23 cellular contexts compared by ENCODE assay signal in genomic region chr5:79785983-79786382, GRCh38.
DNase-seq lines count a peak whose midpoint lies in the region; ATAC-seq and TF ChIP-seq lines count a peak whose summit lies in the region.
"Had no signal": no experiment of that assay in that cellular context is flagged by ENCODE, and none has a peak within 500 bp of the region (broad histone marks: within the 10 kb centered on the region; RNA-seq: fewer than 3 reads in every experiment).

No MANE protein-coding gene starts in this region.

- intact Hi-C loops in gastrocnemius medialis (cut with DNase I; ENCODE audit: low total_unique reads) = loop anchor here (10.0 kb wide), 1 partner anchor 49 kb away; no protein-coding TSS in a partner anchor
- intact Hi-C loops in right lobe of liver (cut with DNase I) = no loop called here

- H3K36me3 ChIP-seq in GM23338 (ENCODE audit: insufficient read depth) = no peaks in the 10 kb centered on the region
- H3K36me3 ChIP-seq in endodermal cell (ENCODE audit: control insufficient read depth, insufficient read depth, low read length) = no peaks in the 10 kb centered on the region
- peaks cover 0 to 25% of the 10 kb centered on the region in 2 donors for H3K36me3 ChIP-seq in gastrocnemius medialis
- H3K36me3 ChIP-seq in right lobe of liver = no peaks in the 10 kb centered on the region
- no peaks in the 10 kb centered on the region for H3K36me3 ChIP-seq in SK-N-SH (replicated peaks in 1 of 2; ENCODE audit: control insufficient read depth in 1 of 2, insufficient read depth in 2 of 2, low read length in 1 of 2)
- H3K36me3 ChIP-seq: BLaER1, sigmoid colon had no signal

- H3K36me3 Mint-ChIP-seq in GM23338 (ENCODE audit: low read depth) = peaks cover 3% of the 10 kb centered on the region; the same call in 1 of the 3 replicates
- no peaks in the 10 kb centered on the region for H3K36me3 Mint-ChIP-seq in endodermal cell (ENCODE audit: low read depth)
- peaks cover 21% of the 10 kb centered on the region for H3K36me3 Mint-ChIP-seq in mesothelial cell of epicardium
- H3K36me3 Mint-ChIP-seq: activated naive CD8-positive, alpha-beta T cell treated with anti-CD3 and anti-CD28 coated beads for 36 hours; natural killer cell treated with Interleukin-12 subunit alpha and Interleukin-12 subunit beta and Interleukin-15 and Interleukin-18, amount 100 ng/mL, for 72 hours had no signal

- TF ChIP-seq CTCF in GM23338 (conservative IDR thresholded peaks at IDR 0.05; ENCODE audit: low read depth in 2 of 2) (no peak), endodermal cell (conservative IDR thresholded peaks at IDR 0.05) (no peak), mesothelial cell of epicardium (IDR thresholded peaks at IDR 0.05; ENCODE audit: unreplicated experiment) (no peak), gastrocnemius medialis (IDR thresholded peaks at IDR 0.05 in 4 of 5, conservative IDR thresholded peaks at IDR 0.05 in 1 of 5) (no peak), right lobe of liver (IDR thresholded peaks at IDR 0.05) (no peak), SK-N-SH (IDR thresholded peaks at IDR 0.05) (no peak)

- H3K9me3 Mint-ChIP-seq in GM23338 = no peaks in the 10 kb centered on the region; the same call in 2 of the 3 replicates
- H3K9me3 Mint-ChIP-seq in endodermal cell = no peaks in the 10 kb centered on the region
- H3K9me3 Mint-ChIP-seq in mesothelial cell of epicardium = no peaks in the 10 kb centered on the region
- H3K9me3 Mint-ChIP-seq: activated naive CD8-positive, alpha-beta T cell treated with anti-CD3 and anti-CD28 coated beads for 36 hours; HFFc6; natural killer cell treated with Interleukin-12 subunit alpha and Interleukin-12 subunit beta and Interleukin-15 and Interleukin-18, amount 100 ng/mL, for 72 hours had no signal

- H3K4me1 Mint-ChIP-seq in GM23338 (no peaks in the 10 kb centered on the region; the same call in 2 of the 3 replicates), endodermal cell (peaks cover 15% of the 10 kb centered on the region), mesothelial cell of epicardium (peaks cover 3% of the 10 kb centered on the region)
- H3K4me1 Mint-ChIP-seq: activated naive CD8-positive, alpha-beta T cell treated with anti-CD3 and anti-CD28 coated beads for 36 hours had no signal

- H3K4me3 ChIP-seq in GM23338 = no peak overlapping the region
- peak overlapping the region; percentile 5 for H3K4me3 ChIP-seq in endodermal cell (ENCODE audit: low read length)
- no peak overlapping the region for H3K4me3 ChIP-seq in gastrocnemius medialis
- no peak overlapping the region for H3K4me3 ChIP-seq in right lobe of liver
- H3K4me3 ChIP-seq in SK-N-SH (ENCODE audit: low read depth in 2 of 2, low read length in 1 of 2) = no peak overlapping the region
- H3K4me3 ChIP-seq: BLaER1, coronary artery, sigmoid colon, tibial nerve had no signal

- no peak for DNase-seq in GM23338 (ENCODE audit: low spot score)
- no peak for DNase-seq in endodermal cell
- no peak for DNase-seq in mesothelial cell of epicardium (ENCODE audit: low spot score in 2 of 2, unreplicated experiment in 2 of 2)
- DNase-seq in gastrocnemius medialis = no peak
- no peak for DNase-seq in right lobe of liver
- no peak for DNase-seq in SK-N-SH
- DNase-seq: activated CD4-positive, alpha-beta T cell treated with anti-CD3 and anti-CD28 coated beads for 4 hours; activated effector memory CD4-positive, alpha-beta T cell treated with anti-CD3 and anti-CD28 coated beads, Interleukin-2, amount 50 U/mL, for 16 hours; activated naive CD8-positive, alpha-beta T cell treated with anti-CD3 and anti-CD28 coated beads for 36 hours; aorta; effector CD8-positive, alpha-beta T cell; HFFc6; NCI-H146; NCI-H82; sigmoid colon; stimulated activated CD4-positive, alpha-beta T cell treated with anti-CD3 and anti-CD28 coated beads, Interleukin-4, amount 100 ng/mL, for 24 hours; SW 1271; T-helper 9 cell had no signal

- H3K79me2 ChIP-seq in GM23338 (replicated peaks; ENCODE audit: insufficient read depth) = no peaks in the 10 kb centered on the region
- H3K79me2 ChIP-seq in SK-N-SH (ENCODE audit: insufficient read depth) = no peaks in the 10 kb centered on the region

- no peak overlapping the region for H3K4me2 ChIP-seq in GM23338
- no peak overlapping the region for H3K4me2 ChIP-seq in SK-N-SH
- H3K4me2 ChIP-seq: BLaER1 had no signal

- H3K4me3 Mint-ChIP-seq in GM23338 (peak overlapping the region; percentile 9; the same call in 1 of the 3 replicates), endodermal cell (peak overlapping the region; percentile 33), mesothelial cell of epicardium (peak overlapping the region; percentile 17)
- H3K4me3 Mint-ChIP-seq: activated naive CD8-positive, alpha-beta T cell treated with anti-CD3 and anti-CD28 coated beads for 36 hours; HFFc6; natural killer cell treated with Interleukin-12 subunit alpha and Interleukin-12 subunit beta and Interleukin-15 and Interleukin-18, amount 100 ng/mL, for 72 hours had no signal

- in situ Hi-C loops in gastrocnemius medialis (cut with MboI; ENCODE audit: low sequenced_read_pairs in 4 of 4) = no loop called here

- H3K27ac Mint-ChIP-seq in GM23338 (no peak overlapping the region), endodermal cell (no peak overlapping the region), mesothelial cell of epicardium (no peak overlapping the region)
- H3K27ac Mint-ChIP-seq: activated naive CD8-positive, alpha-beta T cell treated with anti-CD3 and anti-CD28 coated beads for 36 hours; HFFc6; natural killer cell treated with Interleukin-12 subunit alpha and Interleukin-12 subunit beta and Interleukin-15 and Interleukin-18, amount 100 ng/mL, for 72 hours had no signal

- H2AFZ ChIP-seq in GM23338 (no peak overlapping the region; the same call in 1 of the 2 replicates), SK-N-SH (ENCODE audit: low read depth) (no peak overlapping the region)

- no peak overlapping the region for H3K27ac ChIP-seq in GM23338 (ENCODE audit: low read depth)
- H3K27ac ChIP-seq in endodermal cell (ENCODE audit: low read depth, low read length) = no peak overlapping the region
- peak overlapping the region; percentile 82 to 86 (median 84) for H3K27ac ChIP-seq in gastrocnemius medialis
- no peak overlapping the region for H3K27ac ChIP-seq in right lobe of liver
- no peak overlapping the region for H3K27ac ChIP-seq in SK-N-SH (ENCODE audit: low read depth in 2 of 2, low read length in 1 of 2)
- H3K27ac ChIP-seq: BLaER1, coronary artery, sigmoid colon, tibial nerve had no signal

- H4K20me1 ChIP-seq in GM23338 (replicated peaks; ENCODE audit: insufficient read depth) (no peaks in the 10 kb centered on the region), SK-N-SH (ENCODE audit: insufficient read depth) (no peaks in the 10 kb centered on the region)
- H4K20me1 ChIP-seq: BLaER1 had no signal

- no peak for ATAC-seq in GM23338
- no peak for ATAC-seq in gastrocnemius medialis
- ATAC-seq in right lobe of liver = no peak
- ATAC-seq in HG02870 (IDR thresholded peaks at IDR 0.05; ENCODE audit: unreplicated experiment) = no peak
- ATAC-seq: natural killer cell treated with Interleukin-12 subunit alpha and Interleukin-12 subunit beta and Interleukin-15 and Interleukin-18, amount 100 ng/mL, for 72 hours had no signal

- H3K27me3 ChIP-seq in GM23338 (ENCODE audit: insufficient read depth) (no peaks in the 10 kb centered on the region), endodermal cell (ENCODE audit: control insufficient read depth, insufficient read depth, low read length, poor library complexity, severe bottlenecking) (no peaks in the 10 kb centered on the region), gastrocnemius medialis (no peaks in the 10 kb centered on the region), right lobe of liver (no peaks in the 10 kb centered on the region), SK-N-SH (ENCODE audit: insufficient read depth) (no peaks in the 10 kb centered on the region)
- H3K27me3 ChIP-seq: BLaER1, sigmoid colon, tibial nerve had no signal

- H3K9ac ChIP-seq in endodermal cell (ENCODE audit: extremely low read depth, low read length, poor library complexity, severe bottlenecking) = no peak overlapping the region
- H3K9ac ChIP-seq in SK-N-SH = no peak overlapping the region
- H3K9ac ChIP-seq: BLaER1 had no signal

- POLR2A ChIA-PET in SK-N-SH (lab: Yijun Ruan, JAX) = no interaction called here

- WGBS in endodermal cell (ENCODE audit: insufficient coverage in 1 of 2, insufficient read length in 1 of 2), 2 experiments = 86 to 87% methylated on average over 1 to 4 of the region's 4 CpGs
- WGBS in right lobe of liver (ENCODE audit: insufficient coverage, low coverage, low lambda C conversion rate, missing lambda C conversion rate) = 100% methylated on average over 1 of the region's 4 CpGs
- 55% methylated on average over 4 of the region's 4 CpGs for WGBS in SK-N-SH (ENCODE audit: low lambda C conversion rate)

- CTCF ChIA-PET in SK-N-SH (lab: Yijun Ruan, JAX) = interaction anchor here (1.0 kb wide), 1 partner anchor 11 kb away, joined by 3 read pairs; no protein-coding TSS in a partner anchor

- no peaks in the 10 kb centered on the region for H3F3A ChIP-seq in GM23338 (replicated peaks; ENCODE audit: low read depth)
- H3F3A ChIP-seq in SK-N-SH (replicated peaks; ENCODE audit: insufficient read depth) = no peaks in the 10 kb centered on the region

- peaks cover 5% of the 10 kb centered on the region for H3K9me3 ChIP-seq in endodermal cell (ENCODE audit: control insufficient read depth, low read length)
- H3K9me3 ChIP-seq in gastrocnemius medialis = no peaks in the 10 kb centered on the region
- no peaks in the 10 kb centered on the region for H3K9me3 ChIP-seq in right lobe of liver
- no peaks in the 10 kb centered on the region for H3K9me3 ChIP-seq in SK-N-SH
- H3K9me3 ChIP-seq: BLaER1, sigmoid colon, tibial nerve had no signal

- H3K4me1 ChIP-seq in GM23338 (ENCODE audit: insufficient read depth) = peaks cover 4% of the 10 kb centered on the region; the same call in 1 of the 2 replicates
- H3K4me1 ChIP-seq in endodermal cell (ENCODE audit: control insufficient read depth, insufficient read depth, low read length) = no peaks in the 10 kb centered on the region
- H3K4me1 ChIP-seq in gastrocnemius medialis = peaks cover 51 to 53% of the 10 kb centered on the region in 2 donors
- H3K4me1 ChIP-seq in right lobe of liver = peaks cover 0 to 13% (median 0%) of the 10 kb centered on the region in 4 donors
- no peaks in the 10 kb centered on the region for H3K4me1 ChIP-seq in SK-N-SH (ENCODE audit: control insufficient read depth in 1 of 2, insufficient read depth in 2 of 2, low read depth in 1 of 2, low read length in 1 of 2)
- H3K4me1 ChIP-seq: sigmoid colon, tibial nerve had no signal

- peaks cover 2% of the 10 kb centered on the region for H3K27me3 Mint-ChIP-seq in GM23338 (ENCODE audit: insufficient read depth, low read depth, poor library complexity)
- H3K27me3 Mint-ChIP-seq in endodermal cell (ENCODE audit: insufficient read depth) = no peaks in the 10 kb centered on the region
- H3K27me3 Mint-ChIP-seq in mesothelial cell of epicardium (ENCODE audit: low read depth) = no peaks in the 10 kb centered on the region

- no peak for TF ChIP-seq RAD21 in SK-N-SH (IDR thresholded peaks at IDR 0.05; ENCODE audit: low read length)

- H3K9me2 ChIP-seq in GM23338 (ENCODE audit: insufficient read depth) (no peaks in the 10 kb centered on the region), SK-N-SH (no peaks in the 10 kb centered on the region)

- no peak for TF ChIP-seq EP300 in SK-N-SH (IDR thresholded peaks at IDR 0.05; ENCODE audit: borderline replicate concordance in 1 of 2, low read depth in 1 of 2, low read length in 1 of 2)

- TF ChIP-seq POLR2A in gastrocnemius medialis (IDR thresholded peaks at IDR 0.05) = no peak
- no peak for TF ChIP-seq POLR2A in right lobe of liver (IDR thresholded peaks at IDR 0.05)

Comparison
In these comparisons a context has a peak if more than half of its experiments do, and no peak if none do; other contexts are left out.
1. H3K27ac ChIP-seq: peak in gastrocnemius medialis (4 of 4); none in GM23338 (single experiment), endodermal cell (single experiment), right lobe of liver (0 of 3) and SK-N-SH (0 of 2).
2. Peak in every context shown above with its lines, with median percentiles within 50 percentile points of each other: H3K4me3 Mint-ChIP-seq.